ENCODE assay signal across 15 cellular contexts in genomic region chr3:197320582-197320981, GRCh38. TPM values are rescaled to one million over a fixed set of nuclear protein-coding genes. Genes with fewer than 3 reads are reported as not detected.
DNase-seq lines count a peak whose midpoint lies in the region; ATAC-seq and TF ChIP-seq lines count a peak whose summit lies in the region.
"Had no signal": no experiment of that assay in that cellular context is flagged by ENCODE, and none has a peak within 500 bp of the region (broad histone marks: within the 10 kb centered on the region; RNA-seq: fewer than 3 reads in every experiment).

No MANE protein-coding gene starts in this region.

- no peak for TF ChIP-seq CTCF in osteocyte (IDR thresholded peaks at IDR 0.05)

- intact Hi-C loops in left ventricle myocardium superior (cut with micrococcal nuclease), result no loop called here
- intact Hi-C loops in left cardiac atrium (cut with DNase I), result no loop called here

- no peaks in the 10 kb centered on the region for H3K36me3 Mint-ChIP-seq in activated naive CD4-positive, alpha-beta T cell treated with anti-CD3 and anti-CD28 coated beads, Interleukin-2, amount 50 U/mL, for 24 hours
- H3K36me3 Mint-ChIP-seq in osteocyte (ENCODE audit: unreplicated experiment), result no peaks in the 10 kb centered on the region
- H3K36me3 Mint-ChIP-seq: CD8-positive, alpha-beta T cell had no signal

- DNase-seq in activated naive CD4-positive, alpha-beta T cell (lab: John Stamatoyannopoulos, UW), result no peak
- no peak for DNase-seq in left ventricle myocardium superior
- no peak for DNase-seq in left cardiac atrium
- DNase-seq in osteocyte (ENCODE audit: extremely low spot score, unreplicated experiment), result peak; percentile 3
- DNase-seq in T-helper 9 cell, result no peak
- DNase-seq: AML-193; Caco-2; Calu3; CD4-positive, alpha-beta T cell; CD8-positive, alpha-beta T cell; DMS79 treated with DMSO at 0.1 percent for 48 hours; GF-D8 had no signal

- H3K9me3 Mint-ChIP-seq in activated naive CD4-positive, alpha-beta T cell treated with anti-CD3 and anti-CD28 coated beads, Interleukin-2, amount 50 U/mL, for 24 hours, result no peaks in the 10 kb centered on the region
- peaks cover 11% of the 10 kb centered on the region for H3K9me3 Mint-ChIP-seq in osteocyte (ENCODE audit: unreplicated experiment)
- H3K9me3 Mint-ChIP-seq: CD4-positive, alpha-beta T cell; CD8-positive, alpha-beta T cell had no signal

- no peaks in the 10 kb centered on the region for H3K4me1 Mint-ChIP-seq in activated naive CD4-positive, alpha-beta T cell treated with anti-CD3 and anti-CD28 coated beads, Interleukin-2, amount 50 U/mL, for 24 hours
- peaks cover 17% of the 10 kb centered on the region for H3K4me1 Mint-ChIP-seq in osteocyte (ENCODE audit: unreplicated experiment)
- H3K4me1 Mint-ChIP-seq: B cell had no signal

- peaks cover 2% of the 10 kb centered on the region for H3K27me3 Mint-ChIP-seq in activated naive CD4-positive, alpha-beta T cell treated with anti-CD3 and anti-CD28 coated beads, Interleukin-2, amount 50 U/mL, for 24 hours
- H3K27me3 Mint-ChIP-seq in osteocyte (ENCODE audit: unreplicated experiment), result no peaks in the 10 kb centered on the region

- peak; percentile 54 for ATAC-seq in left ventricle myocardium superior
- no peak for ATAC-seq in left cardiac atrium
- ATAC-seq: A549; CD8-positive, alpha-beta T cell had no signal

- no peak overlapping the region for H3K4me3 Mint-ChIP-seq in activated naive CD4-positive, alpha-beta T cell treated with anti-CD3 and anti-CD28 coated beads, Interleukin-2, amount 50 U/mL, for 24 hours
- no peak overlapping the region for H3K4me3 Mint-ChIP-seq in osteocyte (ENCODE audit: unreplicated experiment)
- H3K4me3 Mint-ChIP-seq: B cell; CD4-positive, alpha-beta T cell; CD8-positive, alpha-beta T cell had no signal

- H3K27ac Mint-ChIP-seq in activated naive CD4-positive, alpha-beta T cell treated with anti-CD3 and anti-CD28 coated beads, Interleukin-2, amount 50 U/mL, for 24 hours, result peak overlapping the region; percentile 24
- no peak overlapping the region for H3K27ac Mint-ChIP-seq in osteocyte (ENCODE audit: unreplicated experiment)
- H3K27ac Mint-ChIP-seq: B cell; CD4-positive, alpha-beta T cell; CD8-positive, alpha-beta T cell had no signal

RNA-seq across cellular contexts. Expression of gene DLG1, which starts 22.2 kb away (rescaled TPM):
- total RNA-seq in left ventricle myocardium superior (44.6 TPM), left cardiac atrium (10 to 100 TPM; 44.1 to 59.0 TPM), osteocyte (168 and 171 TPM in 2 replicates)
